In the genomic region with DNA sequence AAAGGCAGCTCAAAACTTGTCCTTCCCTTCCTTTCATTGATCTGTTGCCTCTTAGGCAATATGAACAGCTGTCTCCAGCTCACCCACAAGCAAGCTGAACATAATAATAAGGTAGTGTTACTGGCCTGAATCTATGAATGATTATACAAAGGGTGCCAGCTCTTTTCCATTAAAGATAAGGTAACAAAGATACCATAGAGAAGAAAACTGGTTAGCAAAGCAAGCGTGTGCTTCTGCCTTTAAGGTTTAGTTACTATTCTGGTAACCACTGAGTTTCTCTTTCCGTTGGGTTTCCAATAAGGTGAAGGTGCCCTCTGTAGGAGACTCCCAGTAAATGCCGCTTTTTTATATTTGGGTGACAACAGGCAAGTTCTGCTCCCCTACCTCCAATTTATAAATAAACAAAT, we compare ENCODE assay signal across 9 cellular contexts. TPM values are rescaled to one million over a fixed set of nuclear protein-coding genes. Genes with fewer than 3 reads are reported as not detected.
DNase-seq lines count a peak whose midpoint lies in the region; ATAC-seq, FAIRE-seq and TF ChIP-seq lines count a peak whose summit lies in the region.
"Had no signal": no experiment of that assay in that cellular context is flagged by ENCODE, and none has a peak within 500 bp of the region (broad histone marks: within the 10 kb centered on the region; RNA-seq: fewer than 3 reads in every experiment).

No MANE protein-coding gene starts in this region.

- H3K4me1 Mint-ChIP-seq in CD4-positive, alpha-beta memory T cell: no peaks in the 10 kb centered on the region

- H3K36me3 ChIP-seq in GM12878 (ENCODE audit: control insufficient read depth in 2 of 2, insufficient read depth in 2 of 2, low read length in 1 of 2): no peaks in the 10 kb centered on the region
- H3K36me3 ChIP-seq in left lung: no peaks in the 10 kb centered on the region
- H3K36me3 ChIP-seq in CD4-positive, alpha-beta memory T cell (ENCODE audit: insufficient read depth, low read length): no peaks in the 10 kb centered on the region

- no peaks in the 10 kb centered on the region for H4K20me1 ChIP-seq in GM12878 (ENCODE audit: control insufficient read depth, insufficient read depth)

- TF ChIP-seq CTCF in GM12878 (IDR thresholded peaks at IDR 0.05 in 2 of 3, conservative IDR thresholded peaks at IDR 0.05 in 1 of 3; ENCODE audit: control insufficient read depth in 2 of 3, extremely low read depth in 1 of 3, insufficient read depth in 1 of 3, low read depth in 3 of 3, low read length in 3 of 3): peak; percentile 47 to 68 (median 64)
- TF ChIP-seq CTCF in left lung (IDR thresholded peaks at IDR 0.05): peak; percentile 43 to 63

- H3K4me1 ChIP-seq in GM12878 (ENCODE audit: control insufficient read depth, insufficient read depth, low read length): peaks cover 7% of the 10 kb centered on the region; the same call in 1 of the 2 replicates
- peaks cover 0 to 19% of the 10 kb centered on the region in 2 donors for H3K4me1 ChIP-seq in left lung
- H3K4me1 ChIP-seq in CD4-positive, alpha-beta memory T cell (ENCODE audit: insufficient read depth, low read length): no peaks in the 10 kb centered on the region

- peak overlapping the region; percentile 81 for H2AFZ ChIP-seq in GM12878 (ENCODE audit: control insufficient read depth, low read depth, low read length)

- RAD21 ChIA-PET in GM12878 (lab: Charles Lee; ENCODE audit: unreplicated experiment): interaction anchor here (0.9 to 1.8 kb wide), 4 partner anchors 12 to 918 kb away, joined by 3 to 5 read pairs (median 4); a partner anchor contains a TSS

- no peak for TF ChIP-seq EP300 in GM12878 (IDR thresholded peaks at IDR 0.05; ENCODE audit: borderline replicate concordance in 1 of 2, control insufficient read depth in 1 of 2, low read depth in 2 of 2, low read length in 2 of 2)

- DNase-seq in COR-L47 (lab: John Stamatoyannopoulos, UW) (peak; percentile 86), NCI-H2171 (lab: John Stamatoyannopoulos, UW) (peak; percentile 77), GM12878 (ENCODE audit: low read depth, low spot score) (no peak), left lung (no peak)
- DNase-seq in CD4-positive, alpha-beta memory T cell: no peak
- no peak for DNase-seq in activated CD4-positive, alpha-beta T cell treated with anti-CD3 and anti-CD28 coated beads, Interleukin-2, amount 50 U/mL, for 48 hours

- H3K27me3 Mint-ChIP-seq in CD4-positive, alpha-beta memory T cell: no peaks in the 10 kb centered on the region

- H3K27me3 ChIP-seq in GM12878 (replicated peaks in 1 of 2; ENCODE audit: control insufficient read depth in 2 of 2, insufficient read depth in 2 of 2, low read length in 1 of 2) (no peaks in the 10 kb centered on the region), left lung (no peaks in the 10 kb centered on the region)
- H3K27me3 ChIP-seq in CD4-positive, alpha-beta memory T cell (ENCODE audit: insufficient read depth, low read length): no peaks in the 10 kb centered on the region

- peak; percentile 77 for TF ChIP-seq RAD21 in GM12878 (IDR thresholded peaks at IDR 0.05; ENCODE audit: insufficient read depth, low read depth, low read length)

- H3K9me3 ChIP-seq in GM12878 (replicated peaks; ENCODE audit: control insufficient read depth, insufficient read depth, low read length) (no peaks in the 10 kb centered on the region), left lung (no peaks in the 10 kb centered on the region)
- H3K9me3 ChIP-seq in CD4-positive, alpha-beta memory T cell (ENCODE audit: control insufficient read depth in 1 of 2, low read length in 2 of 2): no peaks in the 10 kb centered on the region

- no peak overlapping the region for H3K27ac ChIP-seq in GM12878 (ENCODE audit: control insufficient read depth, insufficient read depth)
- no peak overlapping the region for H3K27ac ChIP-seq in left lung
- no peak overlapping the region for H3K27ac ChIP-seq in CD4-positive, alpha-beta memory T cell (ENCODE audit: low read depth, low read length)
- H3K27ac ChIP-seq: SK-N-MC had no signal

- peaks cover 1 to 11% (median 4%) of the 10 kb centered on the region in 8 donors for H3K9me3 Mint-ChIP-seq in CD4-positive, alpha-beta memory T cell

- WGBS in GM12878 (ENCODE audit: insufficient coverage, insufficient replicate concordance, low lambda C conversion rate, missing lambda C conversion rate): 3% methylated on average over 3 of the region's 3 CpGs

- SMC1A ChIA-PET in GM12878 (lab: Charles Lee; ENCODE audit: uncharacterized antibody, unreplicated experiment): interaction anchor here (0.9 to 1.9 kb wide), 4 partner anchors 11 to 637 kb away, joined by 3 to 7 read pairs (median 4); no protein-coding TSS in a partner anchor

- no peak overlapping the region for H3K4me3 Mint-ChIP-seq in CD4-positive, alpha-beta memory T cell

- H3K36me3 Mint-ChIP-seq in CD4-positive, alpha-beta memory T cell: no peaks in the 10 kb centered on the region

- peak; percentile 99 for ATAC-seq in GM19035 (IDR thresholded peaks at IDR 0.05; ENCODE audit: unreplicated experiment)
- peak; percentile 96 for ATAC-seq in HG03095 (IDR thresholded peaks at IDR 0.05; ENCODE audit: unreplicated experiment)
- peak; percentile 86 for ATAC-seq in GM12878
- ATAC-seq in left lung: peak; percentile 89

- H3K9ac ChIP-seq in GM12878 (ENCODE audit: control insufficient read depth, insufficient read depth, low read length): no peak overlapping the region

- peak overlapping the region; percentile 72 for H3K4me2 ChIP-seq in GM12878 (ENCODE audit: control insufficient read depth, insufficient read depth)

- POLR2A ChIA-PET in GM12878 (lab: Charles Lee): no interaction called here
- POLR2A ChIA-PET in CD4-positive, alpha-beta memory T cell (lab: Charles Lee; ENCODE audit: partially characterized antibody): no interaction called here

- FAIRE-seq in GM12878 (lab: Jason Lieb, UNC): no peak

- in situ Hi-C loops in GM12878 (cut with MboI): loop anchor here (10.0 kb wide), 1 partner anchor 584 kb away; no protein-coding TSS in a partner anchor

- BruUV-seq in GM12878 (replicated peaks; lab: Mats Ljungman, UMichigan): no TSS peak

- H3K79me2 ChIP-seq in GM12878 (ENCODE audit: control insufficient read depth, insufficient read depth, low read length): no peaks in the 10 kb centered on the region

- H3K4me3 ChIP-seq in GM12878 (no peak overlapping the region), left lung (no peak overlapping the region)
- no peak overlapping the region for H3K4me3 ChIP-seq in CD4-positive, alpha-beta memory T cell (ENCODE audit: low read length in 2 of 2)
- H3K4me3 ChIP-seq: SK-N-MC had no signal

- no peak overlapping the region for H3K27ac Mint-ChIP-seq in CD4-positive, alpha-beta memory T cell

- intact Hi-C loops in GM12878 (cut with micrococcal nuclease; ENCODE audit: unreplicated experiment): loop anchor here (10.0 kb wide), 1 partner anchor 554 kb away; no protein-coding TSS in a partner anchor
- intact Hi-C loops in left lung (cut with DNase I): no loop called here
- intact Hi-C loops in CD4-positive, alpha-beta memory T cell (cut with micrococcal nuclease): no loop called here

- TF ChIP-seq POLR2A in GM12878 (IDR thresholded peaks at IDR 0.05; ENCODE audit: low read depth, low read length): no peak

- CTCF ChIA-PET in GM12878 (lab: Yijun Ruan, JAX): interaction anchor here (0.7 to 2.7 kb wide), 17 partner anchors 9 to 918 kb away, joined by 3 to 14 read pairs (median 4); no protein-coding TSS in a partner anchor
- CTCF ChIA-PET in CD4-positive, alpha-beta memory T cell (lab: Charles Lee; ENCODE audit: partially characterized antibody): no interaction called here

TF ChIP-seq in GM12878, 131 proteins besides CTCF, POLR2A, EP300 and RAD21:
- TF ChIP-seq RELA (IDR thresholded peaks at IDR 0.05; ENCODE audit: borderline replicate concordance, partially characterized antibody): no peak
- TF ChIP-seq MEF2A (IDR thresholded peaks at IDR 0.05; ENCODE audit: insufficient read depth, low read depth, low read length): 0 out of 2 replicates have a peak, but pooled peaks have one; percentile 30
- no peak for TF ChIP-seq RFX5 (IDR thresholded peaks at IDR 0.05; ENCODE audit: low read depth, low read length)
- TF ChIP-seq SMC3 (IDR thresholded peaks at IDR 0.05; ENCODE audit: borderline replicate concordance, low read length): peak; percentile 65; the same call in 1 of the 2 replicates
- peak; percentile 45 for TF ChIP-seq MEF2B (IDR thresholded peaks at IDR 0.05; ENCODE audit: partially characterized antibody, poor library complexity, severe bottlenecking)
- TF ChIP-seq RUNX3 (IDR thresholded peaks at IDR 0.05; ENCODE audit: low read length): peak; percentile 52

RNA-seq across cellular contexts. Expression of a gene that starts 12.1 kb away (rescaled TPM):
- not detected in 2 replicates for total RNA-seq in GM12878 (2013; cell fraction: nucleolus; rRNA removed)
- total RNA-seq in GM12878 (2014; rRNA removed) (not detected in 2 replicates), GM12878 (2014; rRNA removed; fragmentation: Illumina TruSeq; extraction: Trizol) (not detected in 2 replicates), GM12878 (2021) (0.05 TPM in 1 of 2 replicates, not detected in the other), left lung (1 to 10 TPM; 4.6 to 8.1 TPM)
- not detected for polyA plus RNA-seq in GM12878 (2011; ENCODE audit: low read depth)
- polyA plus RNA-seq in GM12878 (2011; rRNA removed) (not detected in 2 replicates), GM12878 (2014; fragmentation: Illumina TruSeq; extraction: Trizol) (not detected in 2 replicates), GM12878 (2014; fragmentation: Nextera tagmentation; extraction: Ambion mirVana) (not detected), GM12878 (2014; rRNA removed) (not detected in 2 replicates), GM12878 (2016; fragmentation: Nextera tagmentation; extraction: Ambion mirVana) (not detected)
- not detected in 2 replicates for polyA plus RNA-seq in GM12878 (2011; cell fraction: cytosol; rRNA removed)
- not detected in 2 replicates for polyA plus RNA-seq in GM12878 (2011; cell fraction: nucleus; rRNA removed)
- not detected in 2 replicates for polyA plus RNA-seq in GM12878 (2012)
- not detected in 2 replicates for polyA minus RNA-seq in GM12878 (2011; rRNA and poly(A)+ RNA removed)
- not detected in 2 replicates for polyA minus RNA-seq in GM12878 (2011; cell fraction: cytosol; rRNA and poly(A)+ RNA removed)
- not detected in 2 replicates for polyA minus RNA-seq in GM12878 (2011; cell fraction: nucleus; rRNA and poly(A)+ RNA removed)
- total RNA-seq in CD4-positive, alpha-beta memory T cell: not detected
- polyA plus RNA-seq in CD4-positive, alpha-beta memory T cell: not detected

Comparison
In these comparisons a context has a peak if more than half of its experiments do, and no peak if none do; other contexts are left out.
1. DNase-seq: peak in COR-L47 (single experiment) and NCI-H2171 (single experiment); none in GM12878 (single experiment), left lung (0 of 2), CD4-positive, alpha-beta memory T cell (0 of 5) and activated CD4-positive, alpha-beta T cell treated with anti-CD3 and anti-CD28 coated beads, Interleukin-2, amount 50 U/mL, for 48 hours (0 of 2).
2. RNA of a gene that starts 12.1 kb away (total RNA-seq): 4.6 to 8.1 TPM in left lung; not detected in CD4-positive, alpha-beta memory T cell and 0.05 TPM in GM12878; every median in the first group is over 4 times any median in the second.
3. Peak in every context shown above with its lines, with median percentiles within 50 percentile points of each other: ATAC-seq.